ENCODE assay signal across 1 cellular context in the genomic region with DNA sequence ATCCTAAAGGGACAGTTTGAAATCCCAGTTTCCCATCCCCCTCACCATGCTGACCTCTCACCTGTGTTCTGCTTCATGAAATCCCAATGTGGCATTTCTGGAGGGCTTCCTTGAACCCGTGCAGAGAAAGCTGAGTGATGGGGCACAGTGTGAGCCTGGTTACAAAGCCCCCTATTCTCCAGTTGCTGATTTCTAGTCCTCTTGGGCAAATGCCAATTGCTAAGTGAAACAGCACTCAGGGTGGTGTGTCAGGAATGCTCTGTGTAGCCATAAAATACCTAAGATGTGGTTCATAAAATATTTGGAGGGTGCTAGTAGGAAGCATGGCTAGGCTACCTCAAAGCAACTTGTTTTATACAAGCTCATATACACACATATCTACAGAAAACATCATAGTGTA.
TF ChIP-seq lines count a peak whose summit lies in the region.

No MANE protein-coding gene starts in this region.

TF ChIP-seq in HEK293, 187 proteins besides CTCF, POLR2A, EP300 and RAD21 (continued from another document):
- TF ChIP-seq ZNF660 (tag by site-specific recombination; IDR thresholded peaks at IDR 0.05) (peak; percentile 63; the same call in 1 of the 2 replicates), ZNF747 (tag by site-specific recombination; IDR thresholded peaks at IDR 0.05) (no peak), ATF2 (tag by site-specific recombination; IDR thresholded peaks at IDR 0.05; ENCODE audit: low read depth) (no peak), ZBTB48 (tag by site-specific recombination; IDR thresholded peaks at IDR 0.05) (peak; percentile 3; the same call in 1 of the 2 replicates), HOXC10 (CRISPR knock-in tag; IDR thresholded peaks at IDR 0.05) (no peak), ZNF626 (tag by site-specific recombination; IDR thresholded peaks at IDR 0.05) (no peak), ZNF24 (tag by site-specific recombination; IDR thresholded peaks at IDR 0.05) (0 out of 2 replicates have a peak, but pooled peaks have one; percentile 32), PRDM6 (tag by site-specific recombination; IDR thresholded peaks at IDR 0.05) (no peak), ZNF518A (tag by site-specific recombination; conservative IDR thresholded peaks at IDR 0.05; ENCODE audit: low read depth) (no peak), TCF7L2 (IDR thresholded peaks at IDR 0.05; ENCODE audit: borderline replicate concordance, low read depth, low read length) (no peak), GLIS1 (tag by site-specific recombination; IDR thresholded peaks at IDR 0.05) (peak; percentile 50), MEIS1 (CRISPR knock-in tag; IDR thresholded peaks at IDR 0.05; ENCODE audit: borderline replicate concordance) (no peak)
